In the genomic region with DNA sequence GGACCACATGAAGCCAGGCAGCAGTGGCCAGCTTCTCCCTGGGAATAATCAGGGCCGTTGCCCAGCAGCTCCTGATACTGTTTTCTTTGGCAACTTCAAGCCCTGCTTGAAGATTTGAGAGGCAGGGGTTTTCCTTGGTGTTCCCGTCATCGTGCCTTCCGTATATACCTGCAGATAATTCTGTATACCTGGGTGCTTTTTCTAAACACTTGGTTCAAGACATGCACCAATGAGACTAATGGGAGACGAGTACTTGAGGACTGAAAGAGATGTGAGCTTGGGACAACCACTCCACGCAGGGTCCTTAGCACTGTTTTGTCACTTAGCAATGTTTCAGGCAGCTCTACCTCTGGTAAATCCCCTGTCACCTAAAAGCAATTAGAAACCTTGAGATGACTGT, we compare ENCODE assay signal across 26 cellular contexts.
DNase-seq lines count a peak whose midpoint lies in the region; ATAC-seq, FAIRE-seq and TF ChIP-seq lines count a peak whose summit lies in the region.
"Had no signal": no experiment of that assay in that cellular context is flagged by ENCODE, and none has a peak within 500 bp of the region (broad histone marks: within the 10 kb centered on the region; RNA-seq: fewer than 3 reads in every experiment).

No MANE protein-coding gene starts in this region.

- H3K4me1 ChIP-seq in HepG2 (ENCODE audit: insufficient read depth, low read length) (no peaks in the 10 kb centered on the region), right lobe of liver (no peaks in the 10 kb centered on the region), left lung (no peaks in the 10 kb centered on the region), thyroid gland (peaks cover 6 to 7% of the 10 kb centered on the region in 2 donors), small intestine (ENCODE audit: control insufficient read depth in 2 of 2, insufficient read depth in 1 of 2, low read depth in 1 of 2, low read length in 1 of 2) (no peaks in the 10 kb centered on the region)
- H3K4me1 ChIP-seq: BE2C, BLaER1 had no signal

- CTCF ChIA-PET in HepG2 (lab: Yijun Ruan, JAX; ENCODE audit: low intra/inter-chr PET ratio, low total read pairs): no interaction called here

- TF ChIP-seq CTCF in HepG2 (CRISPR knock-in tag; IDR thresholded peaks at IDR 0.05) (no peak), right lobe of liver (IDR thresholded peaks at IDR 0.05) (no peak), left lung (IDR thresholded peaks at IDR 0.05) (no peak), thyroid gland (IDR thresholded peaks at IDR 0.05) (no peak)

- H2AFZ ChIP-seq in HepG2 (ENCODE audit: low read length): no peak overlapping the region

- peak; percentile 30 for FAIRE-seq in HepG2 (lab: Jason Lieb, UNC)
- FAIRE-seq in small intestine (lab: Jason Lieb, UNC): no peak
- FAIRE-seq: A204.1, GM12891, GM19239 had no signal

- H3K27ac ChIP-seq in HepG2 (ENCODE audit: extremely low read length, insufficient read depth, low read length) (no peak overlapping the region), right lobe of liver (no peak overlapping the region), left lung (no peak overlapping the region), thyroid gland (peak overlapping the region in 1 of 3 donors; percentile 12), small intestine (ENCODE audit: low read depth in 1 of 2, low read length in 1 of 2) (no peak overlapping the region)
- H3K27ac ChIP-seq: BLaER1 had no signal

- intact Hi-C loops in HepG2 (cut with micrococcal nuclease; ENCODE audit: unreplicated experiment): no loop called here
- intact Hi-C loops in right lobe of liver (cut with DNase I): no loop called here
- intact Hi-C loops in left lung (cut with DNase I): no loop called here
- intact Hi-C loops in thyroid gland (cut with DNase I): no loop called here

- no TSS peak for BruUV-seq in HepG2 (replicated peaks; lab: Mats Ljungman, UMichigan)

- H3K27me3 ChIP-seq in HepG2 (ENCODE audit: control insufficient read depth in 1 of 2, insufficient read depth in 2 of 2, low read length in 2 of 2): no peaks in the 10 kb centered on the region
- no peaks in the 10 kb centered on the region for H3K27me3 ChIP-seq in right lobe of liver
- H3K27me3 ChIP-seq in left lung: no peaks in the 10 kb centered on the region
- no peaks in the 10 kb centered on the region for H3K27me3 ChIP-seq in thyroid gland
- no peaks in the 10 kb centered on the region for H3K27me3 ChIP-seq in small intestine (ENCODE audit: control insufficient read depth in 2 of 2, insufficient read depth in 2 of 2, low read length in 2 of 2)
- H3K27me3 ChIP-seq: BE2C, BLaER1 had no signal

- no peak for TF ChIP-seq POLR2A in HepG2 (IDR thresholded peaks at IDR 0.05; ENCODE audit: insufficient read depth in 1 of 2, low read depth in 2 of 2, low read length in 2 of 2)
- TF ChIP-seq POLR2A in right lobe of liver (IDR thresholded peaks at IDR 0.05): no peak
- TF ChIP-seq POLR2A in thyroid gland (IDR thresholded peaks at IDR 0.05): no peak

- H3K4me3 ChIP-seq in HepG2 (replicated peaks in 1 of 3; ENCODE audit: insufficient read depth in 1 of 3, low read depth in 2 of 3, low read length in 3 of 3) (no peak overlapping the region), right lobe of liver (no peak overlapping the region), left lung (no peak overlapping the region), thyroid gland (replicated peaks in 1 of 3) (no peak overlapping the region), small intestine (ENCODE audit: low read depth in 1 of 2, low read length in 2 of 2) (no peak overlapping the region)
- H3K4me3 ChIP-seq: BLaER1 had no signal

- POLR2A ChIA-PET in HepG2 (lab: Yijun Ruan, JAX): no interaction called here

- H3K4me2 ChIP-seq in HepG2 (ENCODE audit: low read depth, low read length): no peak overlapping the region
- H3K4me2 ChIP-seq: BLaER1 had no signal

- no peaks in the 10 kb centered on the region; a peak in 1 of 5 replicates for H3K36me3 ChIP-seq in HepG2 (replicated peaks in 1 of 2; ENCODE audit: control insufficient read depth in 1 of 2, insufficient read depth in 2 of 2, low read length in 2 of 2)
- no peaks in the 10 kb centered on the region for H3K36me3 ChIP-seq in right lobe of liver
- H3K36me3 ChIP-seq in left lung: no peaks in the 10 kb centered on the region
- no peaks in the 10 kb centered on the region for H3K36me3 ChIP-seq in thyroid gland
- H3K36me3 ChIP-seq in small intestine (ENCODE audit: control insufficient read depth in 2 of 2, insufficient read depth in 2 of 2, low read length in 2 of 2): no peaks in the 10 kb centered on the region
- H3K36me3 ChIP-seq: BLaER1 had no signal

- no peak for TF ChIP-seq RAD21 in HepG2 (CRISPR knock-in tag; IDR thresholded peaks at IDR 0.05)

- in situ Hi-C loops in HepG2 (cut with HindIII; ENCODE audit: extremely low pct_ligation_motif_present, low pct_unique_long_range_greater_than_20kb): no loop called here

- H3K9ac ChIP-seq in HepG2 (ENCODE audit: insufficient read depth, low read depth, low read length): no peak overlapping the region
- H3K9ac ChIP-seq: BLaER1 had no signal

- no peaks in the 10 kb centered on the region for H3K79me2 ChIP-seq in HepG2 (ENCODE audit: insufficient read depth, low read length)

- H3K9me3 ChIP-seq in HepG2 (ENCODE audit: low read length) (no peaks in the 10 kb centered on the region), right lobe of liver (no peaks in the 10 kb centered on the region), left lung (no peaks in the 10 kb centered on the region), thyroid gland (no peaks in the 10 kb centered on the region), small intestine (ENCODE audit: control insufficient read depth, low read depth) (no peaks in the 10 kb centered on the region)
- H3K9me3 ChIP-seq: BE2C, BLaER1 had no signal

- H4K20me1 ChIP-seq in HepG2 (ENCODE audit: insufficient read depth, low read length): no peaks in the 10 kb centered on the region
- H4K20me1 ChIP-seq: BLaER1 had no signal

- TF ChIP-seq EP300 in HepG2 (IDR thresholded peaks at IDR 0.05; ENCODE audit: low read depth in 2 of 2, low read length in 2 of 2) (no peak), HepG2 (CRISPR knock-in tag; IDR thresholded peaks at IDR 0.05; ENCODE audit: borderline replicate concordance) (no peak)

- WGBS in HepG2 (ENCODE audit: low lambda C conversion rate): 96% methylated on average over 6 of the region's 6 CpGs
- 76% methylated on average over 3 of the region's 6 CpGs for WGBS in right lobe of liver (ENCODE audit: insufficient coverage, low coverage, low lambda C conversion rate, missing lambda C conversion rate)
- 43 to 48% methylated on average over 6 of the region's 6 CpGs for WGBS in thyroid gland, 2 donors
- WGBS in small intestine, 3 donors: 88 to 91% (median 91%) methylated on average over 6 of the region's 6 CpGs

- no peak for ATAC-seq in HepG2
- ATAC-seq in right lobe of liver: no peak
- peak; percentile 31 for ATAC-seq in left lung
- ATAC-seq in GM21723 (IDR thresholded peaks at IDR 0.05; ENCODE audit: unreplicated experiment): no peak

- DNase-seq in HepG2 (ENCODE audit: low spot score) (no peak), right lobe of liver (no peak), DMS79 treated with DMSO at 0.1 percent for 48 hours (lab: John Stamatoyannopoulos, UW) (peak; percentile 88), left lung (no peak), thyroid gland (peak; percentile 57), small intestine (no peak), NCI-H1436 (lab: John Stamatoyannopoulos, UW) (no peak)
- DNase-seq: 8988T; ACHN; BE2C; C1 segment of cervical spinal cord; CD4-positive, alpha-beta memory T cell; CD4-positive, CD25-positive, alpha-beta regulatory T cell; CD8-positive, alpha-beta memory T cell; COR-L47; DMS 273 treated with DMSO at 0.1 percent for 48 hours; DMS153; DMS53; DND-41; EL; GDM1 had no signal

TF ChIP-seq in HepG2, 621 proteins besides CTCF, POLR2A, EP300 and RAD21:
- no peak for TF ChIP-seq SCMH1 (CRISPR knock-in tag; IDR thresholded peaks at IDR 0.05; ENCODE audit: borderline replicate concordance)
- no peak for TF ChIP-seq CHD2 (IDR thresholded peaks at IDR 0.05; ENCODE audit: low read depth, low read length)
- no peak for TF ChIP-seq FOXO1 (CRISPR knock-in tag; IDR thresholded peaks at IDR 0.05)
- TF ChIP-seq RFXANK (CRISPR knock-in tag; IDR thresholded peaks at IDR 0.05): no peak
- no peak for TF ChIP-seq HOXA9 (CRISPR knock-in tag; IDR thresholded peaks at IDR 0.05; ENCODE audit: borderline replicate concordance)
- no peak for TF ChIP-seq DNMT1 (CRISPR knock-in tag; IDR thresholded peaks at IDR 0.05)
- TF ChIP-seq ZNF180 (CRISPR knock-in tag; IDR thresholded peaks at IDR 0.05; ENCODE audit: borderline replicate concordance, low read depth): no peak
- TF ChIP-seq RBM39 (IDR thresholded peaks at IDR 0.05; ENCODE audit: low read depth, low read length, poor library complexity, severe bottlenecking): no peak
- no peak for TF ChIP-seq KMT2B (CRISPR knock-in tag; IDR thresholded peaks at IDR 0.05)
- no peak for TF ChIP-seq PCBP2 (optimal IDR thresholded peaks at IDR 0.05; ENCODE audit: low read depth, low read length, poor library complexity, severe bottlenecking)
- no peak for TF ChIP-seq ZNF563 (CRISPR knock-in tag; IDR thresholded peaks at IDR 0.05)
- TF ChIP-seq ZNF790 (CRISPR knock-in tag; IDR thresholded peaks at IDR 0.05; ENCODE audit: borderline replicate concordance): no peak
- no peak for TF ChIP-seq ZFX (CRISPR knock-in tag; IDR thresholded peaks at IDR 0.05; ENCODE audit: low read depth)
- TF ChIP-seq HCFC1 (IDR thresholded peaks at IDR 0.05; ENCODE audit: low read depth, low read length): no peak
- TF ChIP-seq ZNF34 (CRISPR knock-in tag; IDR thresholded peaks at IDR 0.05; ENCODE audit: borderline replicate concordance): no peak
- TF ChIP-seq ZNF772 (CRISPR knock-in tag; IDR thresholded peaks at IDR 0.05): no peak
- no peak for TF ChIP-seq SALL2 (CRISPR knock-in tag; IDR thresholded peaks at IDR 0.05)
- no peak for TF ChIP-seq NCOA2 (CRISPR knock-in tag; IDR thresholded peaks at IDR 0.05)
TF ChIP-seq in HepG2: peak in this region for 0.

Comparison
In these comparisons a context has a peak if more than half of its experiments do, and no peak if none do; other contexts are left out.
1. DNase-seq: peak in DMS79 treated with DMSO at 0.1 percent for 48 hours (single experiment) and thyroid gland (2 of 2); none in HepG2 (single experiment), right lobe of liver (0 of 3), left lung (0 of 2), small intestine (single experiment) and NCI-H1436 (single experiment).